Comparison of ENCODE assay signal across 4 cellular contexts in genomic region chr17:6979440-6979839, GRCh38. TPM values are rescaled to one million over a fixed set of nuclear protein-coding genes. Genes with fewer than 3 reads are reported as not detected.
"Had no signal": no experiment of that assay in that cellular context is flagged by ENCODE, and none has a peak within 500 bp of the region (broad histone marks: within the 10 kb centered on the region; RNA-seq: fewer than 3 reads in every experiment).

No MANE protein-coding gene starts in this region.

RNA-seq across cellular contexts. Expression of gene ALOX12, which starts 16.4 kb away (rescaled TPM):
- total RNA-seq: HepG2, HT-29, HT1080, IMR-90 had no signal
- polyA plus RNA-seq: HepG2 had no signal

RNA-seq across cellular contexts. Expression of gene BCL6B, which starts 43.4 kb away (rescaled TPM):
- total RNA-seq: HepG2, HT-29, HT1080, IMR-90 had no signal
- polyA plus RNA-seq: HepG2, IMR-90 had no signal
